In genomic region chr2:134359367-134360081, GRCh38 we compare ENCODE assay signal across 9 cellular contexts.
A peak's percentile ranks its signal among the peaks of the same experiment; 100 is the strongest.
DNase-seq lines count a peak whose midpoint lies in the region; ATAC-seq lines count a peak whose summit lies in the region.
"Had no signal": no experiment of that assay in that cellular context is flagged by ENCODE, and none has a peak within 500 bp of the region (broad histone marks: within the 10 kb centered on the region; RNA-seq: fewer than 3 reads in every experiment).

No MANE protein-coding gene starts in this region.

- ATAC-seq in HG03045 (IDR thresholded peaks at IDR 0.05; ENCODE audit: unreplicated experiment) = no peak

- no peaks in the 10 kb centered on the region for H3K9me3 ChIP-seq in SJCRH30 (replicated peaks)

- H3K4me3 ChIP-seq in SJCRH30 (no peak overlapping the region), H7 (ENCODE audit: insufficient read depth, low read depth, low read length) (no peak overlapping the region)

- H3K27ac ChIP-seq in SJCRH30 = no peak overlapping the region

- no peaks in the 10 kb centered on the region for H3K27me3 ChIP-seq in SJCRH30
- H3K27me3 ChIP-seq in H7 (ENCODE audit: control insufficient read depth, insufficient read depth, low read length) = no peaks in the 10 kb centered on the region

- H3K4me1 ChIP-seq in SJCRH30 = peaks cover 15% of the 10 kb centered on the region

- peaks cover 37% of the 10 kb centered on the region for H3K36me3 ChIP-seq in SJCRH30
- no peaks in the 10 kb centered on the region; the same call in 1 of the 2 replicates for H3K36me3 ChIP-seq in H7 (replicated peaks; ENCODE audit: control insufficient read depth, insufficient read depth, low read length)

- DNase-seq in DMS 273 treated with DMSO at 0.1 percent for 48 hours (lab: John Stamatoyannopoulos, UW) (peak; percentile 89), NCI-H2029 treated with DMSO at 0.1 percent for 48 hours (lab: John Stamatoyannopoulos, UW) (peak; percentile 90), SJCRH30 (peak; percentile 49 to 64), lung microvascular endothelial cell (ENCODE audit: low read depth in 2 of 2) (peak; percentile 29 to 68), H7 (no peak), putamen (ENCODE audit: low spot score) (no peak), T-helper 2 cell (no peak)
- DNase-seq: effector CD4-positive, alpha-beta T cell had no signal

Comparison
In these comparisons a context has a peak if more than half of its experiments do, and no peak if none do; other contexts are left out.
1. DNase-seq: peak in DMS 273 treated with DMSO at 0.1 percent for 48 hours (single experiment), NCI-H2029 treated with DMSO at 0.1 percent for 48 hours (single experiment), SJCRH30 (2 of 2) and lung microvascular endothelial cell (2 of 2); none in H7 (single experiment), putamen (single experiment) and T-helper 2 cell (0 of 5).